ENCODE assay signal across 29 cellular contexts in genomic region chr2:218816561-218817011, GRCh38. TPM values are rescaled to one million over a fixed set of nuclear protein-coding genes. Genes with fewer than 3 reads are reported as not detected.
"Had no signal": no experiment of that assay in that cellular context is flagged by ENCODE, and none has a peak within 500 bp of the region (broad histone marks: within the 10 kb centered on the region; RNA-seq: fewer than 3 reads in every experiment).

No MANE protein-coding gene starts in this region.

- H3K27me3 Mint-ChIP-seq: type B pancreatic cell had no signal

- H3K36me3 Mint-ChIP-seq: activated naive CD8-positive, alpha-beta T cell treated with anti-CD3 and anti-CD28 coated beads for 36 hours; naive thymus-derived CD8-positive, alpha-beta T cell; WTC11 had no signal

- H3K9me3 ChIP-seq: adrenal gland, body of pancreas, colonic mucosa, gastroesophageal sphincter, ovary, prostate gland, uterus had no signal

- H3K27ac Mint-ChIP-seq: activated CD8-positive, alpha-beta T cell treated with anti-CD3 and anti-CD28 coated beads for 36 hours; activated naive CD8-positive, alpha-beta T cell treated with anti-CD3 and anti-CD28 coated beads for 36 hours; activated T-helper 2 cell treated with anti-CD3 and anti-CD28 coated beads, Interferon-gamma antibody, Interleukin-2, Interleukin-4, amounts not matched to agents 10 μg/mL and 5 μg/mL and 100 μg/mL, durations not matched to agents 14 hours and 24 hours and 36 hours; mesothelial cell of epicardium; naive thymus-derived CD8-positive, alpha-beta T cell; stimulated activated naive CD8-positive, alpha-beta T cell treated with anti-CD3 and anti-CD28 coated beads, Interleukin-15, Interleukin-2, amounts not matched to agents 100 ng/mL and 50 ng/mL, for 24 hours; type B pancreatic cell; WTC11 had no signal

- H3K27ac ChIP-seq: adrenal gland, body of pancreas, colonic mucosa, dorsolateral prefrontal cortex, gastroesophageal sphincter, ovary, prostate gland, uterus had no signal

- H3K4me1 ChIP-seq: adrenal gland, body of pancreas, colonic mucosa, gastroesophageal sphincter, prostate gland, uterus had no signal

- H3K4me3 ChIP-seq: adrenal gland, body of pancreas, colonic mucosa, dorsolateral prefrontal cortex, gastroesophageal sphincter, ovary, prostate gland, uterus had no signal

- H3K27me3 ChIP-seq: adrenal gland, body of pancreas, colonic mucosa, dorsolateral prefrontal cortex, gastroesophageal sphincter, ovary, uterus had no signal

- ATAC-seq: activated CD8-positive, alpha-beta T cell treated with anti-CD3 and anti-CD28 coated beads for 36 hours; activated T-cell treated with anti-CD3 and anti-CD28 coated beads, Interleukin-2, amount 50 U/mL, for 4 hours; body of pancreas; gastroesophageal sphincter; left colon; naive thymus-derived CD8-positive, alpha-beta T cell; WTC11 had no signal

- H3K36me3 ChIP-seq: colonic mucosa, ovary, uterus had no signal

- H3K9me3 Mint-ChIP-seq: activated CD8-positive, alpha-beta T cell treated with anti-CD3 and anti-CD28 coated beads for 36 hours; activated naive CD8-positive, alpha-beta T cell treated with anti-CD3 and anti-CD28 coated beads for 36 hours; activated T-cell treated with anti-CD3 and anti-CD28 coated beads, Interleukin-2, amount 50 U/mL, for 4 hours; activated T-helper 2 cell treated with anti-CD3 and anti-CD28 coated beads, Interferon-gamma antibody, Interleukin-2, Interleukin-4, amounts not matched to agents 10 μg/mL and 5 μg/mL and 100 μg/mL, durations not matched to agents 14 hours and 24 hours and 36 hours; mesothelial cell of epicardium; naive thymus-derived CD8-positive, alpha-beta T cell; stimulated activated naive CD8-positive, alpha-beta T cell treated with anti-CD3 and anti-CD28 coated beads, Interleukin-15, Interleukin-2, amounts not matched to agents 100 ng/mL and 50 ng/mL, for 24 hours; type B pancreatic cell; WTC11 had no signal

- DNase-seq: activated CD4-positive, alpha-beta T cell treated with anti-CD3 and anti-CD28 coated beads for 1 hour; activated CD4-positive, alpha-beta T cell treated with anti-CD3 and anti-CD28 coated beads, Interleukin-2, amount 50 U/mL, for 1 hour; activated CD8-positive, alpha-beta T cell treated with anti-CD3 and anti-CD28 coated beads for 36 hours; activated naive CD4-positive, alpha-beta T cell treated with Interleukin-2 at 50 U/mL for 16 hours; activated naive CD8-positive, alpha-beta T cell treated with anti-CD3 and anti-CD28 coated beads for 36 hours; activated T-cell treated with anti-CD3 and anti-CD28 coated beads, Interleukin-2, amount 50 U/mL, for 4 hours; aorta; body of pancreas; cerebellar nuclear complex; colonic mucosa; dorsolateral prefrontal cortex; effector memory CD4-positive, alpha-beta T cell; hippocampal formation; left colon; naive thymus-derived CD8-positive, alpha-beta T cell; ovary; stimulated activated CD4-positive, alpha-beta T cell treated with anti-CD3 and anti-CD28 coated beads, Interleukin-2, amount 100 ng/mL, for 48 hours; T-helper 2 cell; uterus had no signal

- H3K4me1 Mint-ChIP-seq: activated naive CD8-positive, alpha-beta T cell treated with anti-CD3 and anti-CD28 coated beads for 36 hours; mesothelial cell of epicardium; WTC11 had no signal

- H3K4me3 Mint-ChIP-seq: activated CD8-positive, alpha-beta T cell treated with anti-CD3 and anti-CD28 coated beads for 36 hours; activated naive CD8-positive, alpha-beta T cell treated with anti-CD3 and anti-CD28 coated beads for 36 hours; activated T-cell treated with anti-CD3 and anti-CD28 coated beads, Interleukin-2, amount 50 U/mL, for 4 hours; mesothelial cell of epicardium; naive thymus-derived CD8-positive, alpha-beta T cell; stimulated activated naive CD8-positive, alpha-beta T cell treated with anti-CD3 and anti-CD28 coated beads, Interleukin-15, Interleukin-2, amounts not matched to agents 100 ng/mL and 50 ng/mL, for 24 hours; type B pancreatic cell; WTC11 had no signal

RNA-seq across cellular contexts. Expression of gene PRKAG3, which starts 15.0 kb away (rescaled TPM):
- total RNA-seq: activated CD8-positive, alpha-beta T cell treated with anti-CD3 and anti-CD28 coated beads for 36 hours; activated naive CD8-positive, alpha-beta T cell treated with anti-CD3 and anti-CD28 coated beads for 36 hours; activated T-cell treated with anti-CD3 and anti-CD28 coated beads, Interleukin-2, amount 50 U/mL, for 4 hours; activated T-helper 2 cell treated with anti-CD3 and anti-CD28 coated beads, Interferon-gamma antibody, Interleukin-2, Interleukin-4, amounts not matched to agents 10 μg/mL and 5 μg/mL and 100 μg/mL, durations not matched to agents 14 hours and 24 hours and 36 hours; body of pancreas; colonic mucosa; epithelial cell of proximal tubule; gastroesophageal sphincter; left colon; naive thymus-derived CD8-positive, alpha-beta T cell; subcutaneous adipose tissue; uterus; WTC11 had no signal

RNA-seq across cellular contexts. Expression of gene CYP27A1, which starts 34.6 kb away (rescaled TPM):
- total RNA-seq: activated naive CD8-positive, alpha-beta T cell treated with anti-CD3 and anti-CD28 coated beads for 36 hours; activated T-helper 2 cell treated with anti-CD3 and anti-CD28 coated beads, Interferon-gamma antibody, Interleukin-2, Interleukin-4, amounts not matched to agents 10 μg/mL and 5 μg/mL and 100 μg/mL, durations not matched to agents 14 hours and 24 hours and 36 hours had no signal

RNA-seq across cellular contexts. Expression of gene WNT6, which starts 43.0 kb away (rescaled TPM):
- total RNA-seq: activated T-helper 2 cell treated with anti-CD3 and anti-CD28 coated beads, Interferon-gamma antibody, Interleukin-2, Interleukin-4, amounts not matched to agents 10 μg/mL and 5 μg/mL and 100 μg/mL, durations not matched to agents 14 hours and 24 hours and 36 hours; epithelial cell of proximal tubule; naive thymus-derived CD8-positive, alpha-beta T cell; WTC11 had no signal
